In the genomic region with DNA sequence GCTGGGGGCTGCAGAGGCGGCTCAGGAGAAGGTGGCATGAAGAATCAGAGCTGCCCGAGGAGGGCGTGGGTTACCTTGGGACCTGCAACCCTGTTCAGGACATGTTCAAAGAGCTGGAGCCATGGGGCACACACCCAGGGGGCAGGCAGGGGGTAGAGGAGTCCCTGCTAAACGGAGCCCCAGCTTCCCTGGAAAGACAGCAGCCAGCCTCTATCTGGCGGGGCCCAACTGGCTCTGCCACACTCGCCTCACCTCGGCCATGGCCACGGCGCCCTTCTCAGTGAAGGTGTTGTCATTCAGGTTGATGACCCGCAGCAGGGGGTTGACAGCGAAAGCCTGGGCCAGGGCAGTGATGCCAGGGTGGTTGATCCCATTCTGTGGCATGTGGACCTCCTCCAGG, we compare ENCODE assay signal across 16 cellular contexts. TPM values are rescaled to one million over a fixed set of nuclear protein-coding genes. Genes with fewer than 3 reads are reported as not detected.
DNase-seq lines count a peak whose midpoint lies in the region; ATAC-seq and TF ChIP-seq lines count a peak whose summit lies in the region.
"Had no signal": no experiment of that assay in that cellular context is flagged by ENCODE, and none has a peak within 500 bp of the region (broad histone marks: within the 10 kb centered on the region; RNA-seq: fewer than 3 reads in every experiment).

No MANE protein-coding gene starts in this region.

- H3K27me3 Mint-ChIP-seq in GM23338 (ENCODE audit: insufficient read depth, low read depth, poor library complexity) (peaks cover 8% of the 10 kb centered on the region), neural progenitor cell (ENCODE audit: insufficient read depth, low read depth) (peaks cover 2% of the 10 kb centered on the region)
- H3K27me3 Mint-ChIP-seq: B cell; CD8-positive, alpha-beta memory T cell had no signal

- no peak overlapping the region; the same call in 2 of the 3 replicates for H3K4me3 Mint-ChIP-seq in GM23338
- H3K4me3 Mint-ChIP-seq in neural progenitor cell: no peak overlapping the region
- H3K4me3 Mint-ChIP-seq: B cell; CD8-positive, alpha-beta memory T cell had no signal

- peaks cover 44% of the 10 kb centered on the region for H4K20me1 ChIP-seq in BLaER1
- peaks cover 28% of the 10 kb centered on the region for H4K20me1 ChIP-seq in GM23338 (replicated peaks; ENCODE audit: insufficient read depth)
- H4K20me1 ChIP-seq in neural progenitor cell (ENCODE audit: low read depth): peaks cover 5% of the 10 kb centered on the region

- no peak; the same call in 2 of the 3 replicates for ATAC-seq in GM23338
- ATAC-seq: Right ventricle myocardium inferior had no signal

- H3K79me2 ChIP-seq in GM23338 (replicated peaks; ENCODE audit: insufficient read depth) (no peaks in the 10 kb centered on the region), neural progenitor cell (ENCODE audit: low read depth) (no peaks in the 10 kb centered on the region)

- 0 out of 2 replicates have a peak overlapping the region, but pooled peaks have one; percentile 24 for H3K9ac ChIP-seq in BLaER1
- H3K9ac ChIP-seq in neural progenitor cell: no peak overlapping the region

- H3K27me3 ChIP-seq in BLaER1 (no peaks in the 10 kb centered on the region), GM23338 (ENCODE audit: insufficient read depth) (no peaks in the 10 kb centered on the region), neural progenitor cell (no peaks in the 10 kb centered on the region)

- no peak overlapping the region for H3K27ac ChIP-seq in BLaER1
- peak overlapping the region; percentile 27; the same call in 1 of the 2 replicates for H3K27ac ChIP-seq in GM23338 (ENCODE audit: low read depth)
- H3K27ac ChIP-seq in VCaP: peak overlapping the region; percentile 73
- H3K27ac ChIP-seq in neural progenitor cell: peak overlapping the region; percentile 3
- H3K27ac ChIP-seq: HL-60 had no signal

- H3K9me3 ChIP-seq in BLaER1 (no peaks in the 10 kb centered on the region), neural progenitor cell (ENCODE audit: low read depth) (no peaks in the 10 kb centered on the region)

- H3K4me1 ChIP-seq in BLaER1: peaks cover 10% of the 10 kb centered on the region; the same call in 1 of the 2 replicates
- no peaks in the 10 kb centered on the region for H3K4me1 ChIP-seq in GM23338 (ENCODE audit: insufficient read depth)
- peaks cover 9% of the 10 kb centered on the region for H3K4me1 ChIP-seq in neural progenitor cell

- H3K9me3 Mint-ChIP-seq in GM23338 (no peaks in the 10 kb centered on the region), neural progenitor cell (no peaks in the 10 kb centered on the region)
- H3K9me3 Mint-ChIP-seq: CD8-positive, alpha-beta memory T cell had no signal

- no peak for TF ChIP-seq CTCF in GM23338 (conservative IDR thresholded peaks at IDR 0.05; ENCODE audit: low read depth in 2 of 2)
- TF ChIP-seq CTCF in VCaP (conservative IDR thresholded peaks at IDR 0.05): no peak
- TF ChIP-seq CTCF in neural progenitor cell (IDR thresholded peaks at IDR 0.05): no peak

- no peak for DNase-seq in GM23338 (ENCODE audit: low spot score)
- no peak for DNase-seq in neural progenitor cell (ENCODE audit: low spot score)
- no peak for DNase-seq in NCI-H1092 (lab: John Stamatoyannopoulos, UW)
- no peak for DNase-seq in NK-92 treated with Interleukin-12 subunit alpha and Interleukin-12 subunit beta, amount 100 ng/mL, for 24 hours (lab: John Stamatoyannopoulos, UW)
- no peak for DNase-seq in EL
- DNase-seq: CD8-positive, alpha-beta memory T cell; DMS79; HCEC 1CT; NCI-H1417 treated with DMSO at 0.1 percent for 48 hours; NCI-H2029; NCI-H748 treated with DMSO at 0.1 percent for 48 hours had no signal

- H3K4me2 ChIP-seq in BLaER1 (no peak overlapping the region), GM23338 (no peak overlapping the region), neural progenitor cell (no peak overlapping the region)

- H3K4me3 ChIP-seq in BLaER1: no peak overlapping the region
- H3K4me3 ChIP-seq in GM23338: no peak overlapping the region
- H3K4me3 ChIP-seq in neural progenitor cell: no peak overlapping the region

- H3F3A ChIP-seq in GM23338 (replicated peaks; ENCODE audit: low read depth): peaks cover 14% of the 10 kb centered on the region; the same call in 1 of the 2 replicates
- H3F3A ChIP-seq in neural progenitor cell (ENCODE audit: low read depth): no peaks in the 10 kb centered on the region

- no peaks in the 10 kb centered on the region for H3K9me2 ChIP-seq in GM23338 (ENCODE audit: insufficient read depth)

- H3K4me1 Mint-ChIP-seq in GM23338 (peaks cover 11% of the 10 kb centered on the region), neural progenitor cell (peaks cover 3% of the 10 kb centered on the region)
- H3K4me1 Mint-ChIP-seq: B cell; CD8-positive, alpha-beta memory T cell had no signal

- H2AFZ ChIP-seq in GM23338 (no peak overlapping the region), neural progenitor cell (replicated peaks) (no peak overlapping the region)

- H3K36me3 ChIP-seq in BLaER1: peaks cover 100% of the 10 kb centered on the region
- peaks cover 67% of the 10 kb centered on the region for H3K36me3 ChIP-seq in GM23338 (ENCODE audit: insufficient read depth)
- peaks cover 5% of the 10 kb centered on the region for H3K36me3 ChIP-seq in neural progenitor cell

- H3K36me3 Mint-ChIP-seq in GM23338 (ENCODE audit: low read depth): peaks cover 94% of the 10 kb centered on the region
- peaks cover 26% of the 10 kb centered on the region for H3K36me3 Mint-ChIP-seq in neural progenitor cell

- H3K27ac Mint-ChIP-seq in GM23338 (no peak overlapping the region), neural progenitor cell (no peak overlapping the region)
- H3K27ac Mint-ChIP-seq: B cell had no signal

TF ChIP-seq in GM23338, 12 proteins besides CTCF, POLR2A, EP300 and RAD21 (continues in another document):
- no peak for TF ChIP-seq NANOG (IDR thresholded peaks at IDR 0.05; ENCODE audit: borderline replicate concordance)
- TF ChIP-seq EZH2 (IDR thresholded peaks at IDR 0.05; ENCODE audit: low read depth, unreplicated experiment): no peak
- TF ChIP-seq STAT1 (IDR thresholded peaks at IDR 0.05; ENCODE audit: unreplicated experiment): no peak
- TF ChIP-seq, protein P1, sequence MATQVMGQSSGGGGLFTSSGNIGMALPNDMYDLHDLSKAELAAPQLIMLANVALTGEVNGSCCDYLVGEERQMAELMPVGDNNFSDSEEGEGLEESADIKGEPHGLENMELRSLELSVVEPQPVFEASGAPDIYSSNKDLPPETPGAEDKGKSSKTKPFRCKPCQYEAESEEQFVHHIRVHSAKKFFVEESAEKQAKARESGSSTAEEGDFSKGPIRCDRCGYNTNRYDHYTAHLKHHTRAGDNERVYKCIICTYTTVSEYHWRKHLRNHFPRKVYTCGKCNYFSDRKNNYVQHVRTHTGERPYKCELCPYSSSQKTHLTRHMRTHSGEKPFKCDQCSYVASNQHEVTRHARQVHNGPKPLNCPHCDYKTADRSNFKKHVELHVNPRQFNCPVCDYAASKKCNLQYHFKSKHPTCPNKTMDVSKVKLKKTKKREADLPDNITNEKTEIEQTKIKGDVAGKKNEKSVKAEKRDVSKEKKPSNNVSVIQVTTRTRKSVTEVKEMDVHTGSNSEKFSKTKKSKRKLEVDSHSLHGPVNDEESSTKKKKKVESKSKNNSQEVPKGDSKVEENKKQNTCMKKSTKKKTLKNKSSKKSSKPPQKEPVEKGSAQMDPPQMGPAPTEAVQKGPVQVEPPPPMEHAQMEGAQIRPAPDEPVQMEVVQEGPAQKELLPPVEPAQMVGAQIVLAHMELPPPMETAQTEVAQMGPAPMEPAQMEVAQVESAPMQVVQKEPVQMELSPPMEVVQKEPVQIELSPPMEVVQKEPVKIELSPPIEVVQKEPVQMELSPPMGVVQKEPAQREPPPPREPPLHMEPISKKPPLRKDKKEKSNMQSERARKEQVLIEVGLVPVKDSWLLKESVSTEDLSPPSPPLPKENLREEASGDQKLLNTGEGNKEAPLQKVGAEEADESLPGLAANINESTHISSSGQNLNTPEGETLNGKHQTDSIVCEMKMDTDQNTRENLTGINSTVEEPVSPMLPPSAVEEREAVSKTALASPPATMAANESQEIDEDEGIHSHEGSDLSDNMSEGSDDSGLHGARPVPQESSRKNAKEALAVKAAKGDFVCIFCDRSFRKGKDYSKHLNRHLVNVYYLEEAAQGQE (IDR thresholded peaks at IDR 0.05; ENCODE audit: unreplicated experiment): no peak
- no peak for TF ChIP-seq EZH2phosphoT487 (IDR thresholded peaks at IDR 0.05; ENCODE audit: unreplicated experiment)

RNA-seq across cellular contexts. Expression of a gene that starts 17.0 kb away (rescaled TPM):
- total RNA-seq in GM23338 (2014; rRNA removed; shearing (Covaris generic)): 1.5 and 1.6 TPM in 2 replicates
- polyA plus RNA-seq in GM23338 (2016; fragmentation: Nextera tagmentation; extraction: Ambion mirVana): 0.70 TPM in 1 of 2 replicates, not detected in the other
- 0.56 TPM in 1 of 2 replicates, not detected in the other for total RNA-seq in neural progenitor cell (ENCODE audit: low replicate concordance)

RNA-seq across cellular contexts. Expression of a gene that starts 28.3 kb away (rescaled TPM):
- total RNA-seq in GM23338 (2014; rRNA removed; shearing (Covaris generic)): 133 and 141 TPM in 2 replicates
- polyA plus RNA-seq in GM23338 (2016; fragmentation: Nextera tagmentation; extraction: Ambion mirVana): 54.2 and 54.7 TPM in 2 replicates
- 53.4 and 114 TPM in 2 replicates for total RNA-seq in neural progenitor cell (ENCODE audit: low replicate concordance)

RNA-seq across cellular contexts. Expression of a gene that starts 43.6 kb away (rescaled TPM):
- 51.3 and 61.5 TPM in 2 replicates for total RNA-seq in GM23338 (2014; rRNA removed; shearing (Covaris generic))
- polyA plus RNA-seq in GM23338 (2016; fragmentation: Nextera tagmentation; extraction: Ambion mirVana): 5.7 and 7.0 TPM in 2 replicates
- total RNA-seq in neural progenitor cell (ENCODE audit: low replicate concordance): 25.8 and 56.3 TPM in 2 replicates

RNA-seq across cellular contexts. Expression of a gene that starts 52.6 kb away (rescaled TPM):
- 23.4 and 27.1 TPM in 2 replicates for total RNA-seq in GM23338 (2014; rRNA removed; shearing (Covaris generic))
- 12.7 and 13.9 TPM in 2 replicates for polyA plus RNA-seq in GM23338 (2016; fragmentation: Nextera tagmentation; extraction: Ambion mirVana)
- 14.4 and 24.4 TPM in 2 replicates for total RNA-seq in neural progenitor cell (ENCODE audit: low replicate concordance)
